In genomic region chr19:50723735-50724521, GRCh38 we compare ENCODE assay signal across 9 cellular contexts. TPM values are rescaled to one million over a fixed set of nuclear protein-coding genes. Genes with fewer than 3 reads are reported as not detected.
A peak's percentile ranks its signal among the peaks of the same experiment; 100 is the strongest.
DNase-seq lines count a peak whose midpoint lies in the region; ATAC-seq, FAIRE-seq and TF ChIP-seq lines count a peak whose summit lies in the region.
"Had no signal": no experiment of that assay in that cellular context is flagged by ENCODE, and none has a peak within 500 bp of the region (broad histone marks: within the 10 kb centered on the region; RNA-seq: fewer than 3 reads in every experiment).

No MANE protein-coding gene starts in this region.

- H3K27me3 ChIP-seq in keratinocyte (ENCODE audit: control insufficient read depth, extremely low read depth, insufficient read depth, low read length) (peaks cover 11% of the 10 kb centered on the region), stomach smooth muscle (ENCODE audit: control insufficient read depth in 1 of 2, insufficient read depth in 2 of 2, low read length in 2 of 2) (peaks cover 30 to 39% of the 10 kb centered on the region in 2 donors)

- ATAC-seq in activated T-helper 17 cell treated with anti-CD3 and anti-CD28 coated beads, Interleukin-2, amount 50 U/mL, for 72 hours (replicated peaks) = no peak
- no peak for ATAC-seq in GM21825 (IDR thresholded peaks at IDR 0.05; ENCODE audit: unreplicated experiment)

- H3K36me3 ChIP-seq in keratinocyte (ENCODE audit: control insufficient read depth in 2 of 2, extremely low read depth in 1 of 2, insufficient read depth in 2 of 2, low read length in 2 of 2) = no peaks in the 10 kb centered on the region
- H3K36me3 ChIP-seq in stomach smooth muscle (ENCODE audit: control insufficient read depth in 2 of 2, insufficient read depth in 2 of 2, low read length in 2 of 2) = no peaks in the 10 kb centered on the region

- no peaks in the 10 kb centered on the region for H3K79me2 ChIP-seq in keratinocyte (ENCODE audit: control insufficient read depth, insufficient read depth, low read length)

- DNase-seq in T-helper 1 cell = no peak
- no peak for DNase-seq in keratinocyte (ENCODE audit: low read depth, low spot score)
- no peak for DNase-seq in HuH-7.5 (ENCODE audit: low spot score)
- no peak for DNase-seq in occipital lobe (lab: John Stamatoyannopoulos, UW)

- H3K36me3 Mint-ChIP-seq in T-helper 1 cell treated with Interleukin-12 subunit alpha and Interleukin-12 subunit beta and Interleukin-4 antibody, amounts not matched to agents 30 μg/mL and 1 μg/mL, for 36 hours (ENCODE audit: low read depth) = no peaks in the 10 kb centered on the region
- H3K36me3 Mint-ChIP-seq in activated T-helper 17 cell treated with anti-CD3 and anti-CD28 coated beads, Interleukin-2, amount 50 U/mL, for 72 hours (ENCODE audit: low read depth) = peaks cover 9% of the 10 kb centered on the region

- H3K4me1 ChIP-seq in keratinocyte (ENCODE audit: control insufficient read depth, extremely low read depth, insufficient read depth, low read length) (peaks cover 14% of the 10 kb centered on the region), stomach smooth muscle (ENCODE audit: control insufficient read depth, insufficient read depth, low read length) (peaks cover 27% of the 10 kb centered on the region)

- H3K27me3 Mint-ChIP-seq in T-helper 1 cell treated with Interleukin-12 subunit alpha and Interleukin-12 subunit beta and Interleukin-4 antibody, amounts not matched to agents 30 μg/mL and 1 μg/mL, for 36 hours (ENCODE audit: low read depth) = peaks cover 48% of the 10 kb centered on the region
- H3K27me3 Mint-ChIP-seq in activated T-helper 17 cell treated with anti-CD3 and anti-CD28 coated beads, Interleukin-2, amount 50 U/mL, for 72 hours = peaks cover 53% of the 10 kb centered on the region

- no peak for TF ChIP-seq CTCF in keratinocyte (optimal IDR thresholded peaks at IDR 0.05 in 1 of 3, IDR thresholded peaks at IDR 0.05 in 1 of 3, conservative IDR thresholded peaks at IDR 0.05 in 1 of 3; ENCODE audit: extremely low read depth in 1 of 3, insufficient read depth in 2 of 3, low read length in 3 of 3)

- peaks cover 4% of the 10 kb centered on the region for H4K20me1 ChIP-seq in keratinocyte (ENCODE audit: control insufficient read depth, extremely low read depth, insufficient read depth, low read length)

- H3K9me3 ChIP-seq in keratinocyte (ENCODE audit: control insufficient read depth, low read depth, low read length) (no peaks in the 10 kb centered on the region), stomach smooth muscle (ENCODE audit: control insufficient read depth in 2 of 2, low read length in 2 of 2) (no peaks in the 10 kb centered on the region)

- H3K27ac ChIP-seq in keratinocyte (ENCODE audit: control insufficient read depth, insufficient read depth, low read length) (no peak overlapping the region), stomach smooth muscle (ENCODE audit: low read length) (no peak overlapping the region)

- H3K9me1 ChIP-seq in keratinocyte (ENCODE audit: control insufficient read depth, extremely low read depth, insufficient read depth, low read length) = no peaks in the 10 kb centered on the region

- H3K4me2 ChIP-seq in keratinocyte (ENCODE audit: control insufficient read depth, extremely low read depth, insufficient read depth, low read depth, low read length) = peak overlapping the region; percentile 77

- no peak for FAIRE-seq in keratinocyte (lab: Jason Lieb, UNC)

- H3K4me3 ChIP-seq in keratinocyte (ENCODE audit: control insufficient read depth in 2 of 3, extremely low read depth in 1 of 3, insufficient read depth in 2 of 3, low read depth in 1 of 3, low read length in 3 of 3) (peak overlapping the region; percentile 70 to 84 (median 70)), stomach smooth muscle (ENCODE audit: low read length in 2 of 2) (peak overlapping the region; percentile 70 to 78)

- dilution Hi-C loops in keratinocyte (cut with MboI; ENCODE audit: extremely low pct_ligation_motif_present, low sequenced_read_pairs) = no loop called here

- H3K9ac ChIP-seq in keratinocyte (ENCODE audit: control insufficient read depth, extremely low read depth, insufficient read depth, low read length) (peak overlapping the region; percentile 76), stomach smooth muscle (ENCODE audit: low read length in 2 of 2) (peak overlapping the region; percentile 21 to 38)

- H3K4me1 Mint-ChIP-seq in T-helper 1 cell treated with Interleukin-12 subunit alpha and Interleukin-12 subunit beta and Interleukin-4 antibody, amounts not matched to agents 30 μg/mL and 1 μg/mL, for 36 hours (ENCODE audit: low read depth) = peaks cover 18% of the 10 kb centered on the region
- peaks cover 4% of the 10 kb centered on the region for H3K4me1 Mint-ChIP-seq in activated T-helper 17 cell treated with anti-CD3 and anti-CD28 coated beads, Interleukin-2, amount 50 U/mL, for 72 hours

- peak overlapping the region; percentile 94 for H2AFZ ChIP-seq in keratinocyte (ENCODE audit: control insufficient read depth, low read length)

- peak overlapping the region; percentile 85 for H3K4me3 Mint-ChIP-seq in T-helper 1 cell treated with Interleukin-12 subunit alpha and Interleukin-12 subunit beta and Interleukin-4 antibody, amounts not matched to agents 30 μg/mL and 1 μg/mL, for 36 hours
- peak overlapping the region; percentile 55 for H3K4me3 Mint-ChIP-seq in activated T-helper 17 cell treated with anti-CD3 and anti-CD28 coated beads, Interleukin-2, amount 50 U/mL, for 72 hours

- H3K9me3 Mint-ChIP-seq in T-helper 1 cell treated with Interleukin-12 subunit alpha and Interleukin-12 subunit beta and Interleukin-4 antibody, amounts not matched to agents 30 μg/mL and 1 μg/mL, for 36 hours = peaks cover 3% of the 10 kb centered on the region
- no peaks in the 10 kb centered on the region for H3K9me3 Mint-ChIP-seq in activated T-helper 17 cell treated with anti-CD3 and anti-CD28 coated beads, Interleukin-2, amount 50 U/mL, for 72 hours

- no peak overlapping the region for H3K27ac Mint-ChIP-seq in T-helper 1 cell treated with Interleukin-12 subunit alpha and Interleukin-12 subunit beta and Interleukin-4 antibody, amounts not matched to agents 30 μg/mL and 1 μg/mL, for 36 hours
- no peak overlapping the region for H3K27ac Mint-ChIP-seq in activated T-helper 17 cell treated with anti-CD3 and anti-CD28 coated beads, Interleukin-2, amount 50 U/mL, for 72 hours

RNA-seq across cellular contexts. Expression of gene CLEC11A, which starts 0.8 kb away (rescaled TPM):
- total RNA-seq in activated T-helper 17 cell treated with anti-CD3 and anti-CD28 coated beads, Interleukin-2, amount 50 U/mL, for 72 hours = under 1 TPM; 0.24 to 0.45 TPM
- polyA plus RNA-seq in keratinocyte = 0.56 to 1.2 TPM (median 0.67 TPM) in 3 replicates
- 0.69 TPM for polyA plus RNA-seq in keratinocyte (2011; ENCODE audit: low read depth)
- polyA plus RNA-seq in keratinocyte (2011; cell fraction: cytosol; rRNA removed) = 0.50 and 2.9 TPM in 2 replicates
- polyA plus RNA-seq in keratinocyte (2011; cell fraction: nucleus; rRNA removed) = 1.1 and 2.8 TPM in 2 replicates
- 2.0 and 3.2 TPM in 2 replicates for polyA plus RNA-seq in keratinocyte (2012; ENCODE audit: low replicate concordance)
- polyA minus RNA-seq in keratinocyte = not detected in 3 replicates
- 2.3 TPM for polyA minus RNA-seq in keratinocyte (2011; cell fraction: cytosol; rRNA and poly(A)+ RNA removed)
- 0.62 and 0.95 TPM in 2 replicates for polyA minus RNA-seq in keratinocyte (2011; cell fraction: nucleus; rRNA and poly(A)+ RNA removed)
- total RNA-seq in occipital lobe = 2.5 TPM

RNA-seq across cellular contexts. Expression of gene SHANK1, which starts 4.3 kb away (rescaled TPM):
- total RNA-seq in activated T-helper 17 cell treated with anti-CD3 and anti-CD28 coated beads, Interleukin-2, amount 50 U/mL, for 72 hours = not detected
- polyA plus RNA-seq in keratinocyte = 0.10 to 0.82 TPM (median 0.51 TPM) in 3 replicates
- 0.24 TPM for polyA plus RNA-seq in keratinocyte (2011; ENCODE audit: low read depth)
- polyA plus RNA-seq in keratinocyte (2011; cell fraction: cytosol; rRNA removed) = 0.46 and 1.1 TPM in 2 replicates
- 0.98 and 1.4 TPM in 2 replicates for polyA plus RNA-seq in keratinocyte (2011; cell fraction: nucleus; rRNA removed)
- 0.17 and 0.56 TPM in 2 replicates for polyA plus RNA-seq in keratinocyte (2012; ENCODE audit: low replicate concordance)
- 0.20 to 0.66 TPM (median 0.29 TPM) in 3 replicates for polyA minus RNA-seq in keratinocyte
- polyA minus RNA-seq in keratinocyte (2011; cell fraction: cytosol; rRNA and poly(A)+ RNA removed) = 1.3 TPM
- polyA minus RNA-seq in keratinocyte (2011; cell fraction: nucleus; rRNA and poly(A)+ RNA removed) = 0.21 and 0.31 TPM in 2 replicates
- 15.9 TPM for total RNA-seq in occipital lobe

RNA-seq across cellular contexts. Expression of gene GPR32, which starts 46.3 kb away (rescaled TPM):
- total RNA-seq in activated T-helper 17 cell treated with anti-CD3 and anti-CD28 coated beads, Interleukin-2, amount 50 U/mL, for 72 hours = not detected
- polyA plus RNA-seq in keratinocyte = not detected in 3 replicates
- not detected for polyA plus RNA-seq in keratinocyte (2011; ENCODE audit: low read depth)
- polyA plus RNA-seq in keratinocyte (2011; cell fraction: cytosol; rRNA removed) = not detected in 2 replicates
- polyA plus RNA-seq in keratinocyte (2011; cell fraction: nucleus; rRNA removed) = not detected in 2 replicates
- polyA plus RNA-seq in keratinocyte (2012; ENCODE audit: low replicate concordance) = not detected in 2 replicates
- not detected in 3 replicates for polyA minus RNA-seq in keratinocyte
- not detected for polyA minus RNA-seq in keratinocyte (2011; cell fraction: cytosol; rRNA and poly(A)+ RNA removed)
- polyA minus RNA-seq in keratinocyte (2011; cell fraction: nucleus; rRNA and poly(A)+ RNA removed) = not detected in 2 replicates
- not detected for total RNA-seq in occipital lobe
- total RNA-seq: pulmonary artery endothelial cell had no signal

Comparison
In these comparisons a context has a peak if more than half of its experiments do, and no peak if none do; other contexts are left out.
1. RNA of gene SHANK1, which starts 4.3 kb away (total RNA-seq): 15.9 TPM in occipital lobe (single experiment); not detected in activated T-helper 17 cell treated with anti-CD3 and anti-CD28 coated beads, Interleukin-2, amount 50 U/mL, for 72 hours; every median in the first group is over 10 times any median in the second.